In the genomic region with DNA sequence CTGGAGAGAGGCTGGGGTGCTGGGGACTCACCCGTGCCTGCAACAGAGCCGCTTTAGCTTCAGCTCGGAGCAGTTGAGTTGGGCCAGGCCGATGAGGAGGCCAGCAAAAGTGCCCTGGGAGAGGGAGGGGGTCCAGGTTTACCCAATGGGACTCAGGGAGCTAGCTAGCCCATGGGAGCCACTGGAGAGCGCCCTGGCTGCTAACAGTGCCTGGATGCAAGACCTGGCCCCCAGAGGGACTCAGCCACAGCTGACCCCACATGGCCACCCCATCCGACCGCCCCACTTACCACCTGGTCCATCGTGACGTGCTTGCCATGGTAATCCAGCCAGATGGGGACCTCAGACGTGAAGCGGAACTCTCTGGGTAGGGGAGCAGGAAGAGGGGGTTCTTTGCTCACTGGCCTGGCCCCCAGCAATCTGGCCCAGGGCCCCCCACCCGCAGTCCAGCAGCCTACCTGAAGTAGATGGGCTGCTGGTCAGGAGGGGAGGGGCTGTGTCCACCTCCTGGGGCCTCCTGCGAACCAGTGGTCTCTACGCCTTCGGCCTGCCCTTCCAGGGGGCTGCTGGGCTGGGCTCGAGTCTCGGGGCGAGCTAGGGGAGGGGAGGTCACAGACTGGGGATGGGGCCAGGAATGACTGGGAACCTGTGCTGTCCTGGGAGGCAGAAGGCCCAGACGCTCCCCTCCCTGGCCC, we compare ENCODE assay signal across 1 cellular context.
A peak's percentile ranks its signal among the peaks of the same experiment; 100 is the strongest.
TF ChIP-seq lines count a peak whose summit lies in the region.

No MANE protein-coding gene starts in this region.

TF ChIP-seq in K562, 482 proteins besides CTCF, POLR2A, EP300 and RAD21:
- TF ChIP-seq POLR2G (IDR thresholded peaks at IDR 0.05; ENCODE audit: low read depth, low read length) (peak; percentile 49; the same call in 1 of the 2 replicates), NFRKB (IDR thresholded peaks at IDR 0.05; ENCODE audit: low read depth) (no peak)
